Comparison of ENCODE assay signal across 23 cellular contexts in the genomic region with DNA sequence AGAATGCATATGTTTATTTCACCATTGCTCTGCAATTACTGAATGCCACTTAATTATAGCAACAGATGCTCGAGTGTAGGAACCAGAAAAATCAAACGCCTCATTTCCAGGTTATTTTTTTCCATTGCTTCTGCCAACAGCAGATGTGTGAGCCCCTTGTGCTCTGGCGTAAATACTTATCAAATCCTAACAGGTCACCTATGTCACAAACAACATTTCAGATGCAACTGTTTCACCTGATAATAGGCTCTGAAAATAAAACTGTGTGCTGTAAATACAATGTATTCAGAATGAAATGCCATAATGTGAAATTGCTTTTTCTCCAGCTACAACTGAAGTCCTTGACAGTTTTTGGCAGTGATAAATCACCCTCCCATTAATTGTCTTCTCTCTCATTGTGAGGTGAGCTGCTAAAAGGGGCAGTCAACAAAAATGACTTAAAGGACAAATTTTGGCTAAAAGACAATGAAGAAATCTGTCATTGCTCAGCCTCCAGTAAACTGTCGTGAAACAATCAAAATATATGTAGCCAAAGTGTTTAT.
DNase-seq lines count a peak whose midpoint lies in the region; ATAC-seq, FAIRE-seq and TF ChIP-seq lines count a peak whose summit lies in the region.
"Had no signal": no experiment of that assay in that cellular context is flagged by ENCODE, and none has a peak within 500 bp of the region (broad histone marks: within the 10 kb centered on the region; RNA-seq: fewer than 3 reads in every experiment).

No MANE protein-coding gene starts in this region.

- peaks cover 42% of the 10 kb centered on the region for H3K4me1 Mint-ChIP-seq in brain
- H3K4me1 Mint-ChIP-seq: activated CD4-positive, alpha-beta T cell treated with anti-CD3 and anti-CD28 coated beads, Interleukin-2, amount 10 ng/mL, durations not matched to agents 7 days and 5 days; naive B cell had no signal

- H3K4me3 Mint-ChIP-seq in brain, result peak overlapping the region in 1 of 5 experiments; percentile 15
- H3K4me3 Mint-ChIP-seq: activated CD4-positive, alpha-beta T cell treated with anti-CD3 and anti-CD28 coated beads, Interleukin-2, amount 10 ng/mL, durations not matched to agents 7 days and 5 days; naive B cell had no signal

- no peaks in the 10 kb centered on the region for H3K27me3 ChIP-seq in tibial artery
- H3K27me3 ChIP-seq: BE2C, breast epithelium, colonic mucosa, gastrocnemius medialis, left lung, upper lobe of right lung had no signal

- TF ChIP-seq CTCF in brain (conservative IDR thresholded peaks at IDR 0.05) (no peak), tibial artery (IDR thresholded peaks at IDR 0.05) (no peak)

- H3K4me3 ChIP-seq in tibial artery, result no peak overlapping the region
- H3K4me3 ChIP-seq: breast epithelium, colonic mucosa, gastrocnemius medialis, left lung, upper lobe of right lung had no signal

- no peaks in the 10 kb centered on the region for H3K9me3 ChIP-seq in tibial artery
- H3K9me3 ChIP-seq: BE2C, breast epithelium, colonic mucosa, gastrocnemius medialis, left lung, upper lobe of right lung had no signal

- no peak for FAIRE-seq in GM19239 (lab: Jason Lieb, UNC)

- peak overlapping the region in 4 of 5 experiments; percentile 34 to 57 (median 40) for H3K27ac Mint-ChIP-seq in brain
- H3K27ac Mint-ChIP-seq: activated CD4-positive, alpha-beta T cell treated with anti-CD3 and anti-CD28 coated beads, Interleukin-2, amount 10 ng/mL, durations not matched to agents 7 days and 5 days; naive B cell had no signal

- no peak overlapping the region for H3K27ac ChIP-seq in tibial artery
- H3K27ac ChIP-seq: breast epithelium, colonic mucosa, left lung, upper lobe of right lung had no signal

- H3K27me3 Mint-ChIP-seq in brain, result peaks cover 4% of the 10 kb centered on the region
- H3K27me3 Mint-ChIP-seq: activated CD4-positive, alpha-beta T cell treated with anti-CD3 and anti-CD28 coated beads, Interleukin-2, amount 10 ng/mL, durations not matched to agents 7 days and 5 days; naive B cell had no signal

- no peaks in the 10 kb centered on the region for H3K36me3 ChIP-seq in tibial artery
- H3K36me3 ChIP-seq: BE2C, breast epithelium, colonic mucosa, gastrocnemius medialis, left lung, upper lobe of right lung had no signal

- DNase-seq in D341Med (ENCODE audit: low spot score) (peak; percentile 30), NCI-H1105 (lab: John Stamatoyannopoulos, UW) (peak; percentile 86), NCI-H2227 treated with DMSO at 0.1 percent for 48 hours (lab: John Stamatoyannopoulos, UW) (peak; percentile 70), GM19239 (ENCODE audit: insufficient read length, low spot score) (no peak), tibial artery (no peak), sciatic nerve (ENCODE audit: low spot score) (no peak)
- DNase-seq: activated CD4-positive, alpha-beta T cell treated with anti-CD3 and anti-CD28 coated beads, Interleukin-2, amount 10 ng/mL, durations not matched to agents 7 days and 5 days; activated naive CD4-positive, alpha-beta T cell treated with Interleukin-2 at 50 U/mL for 16 hours; activated T-cell treated with anti-CD3 and anti-CD28 coated beads, Interleukin-2, amount 50 U/mL, for 48 hours; amniotic stem cell; BE2C; colonic mucosa; gastrocnemius medialis; hippocampal formation; left lung; naive B cell; NCI-H1048; NCI-H226; occipital lobe; upper lobe of right lung had no signal

- H3K9me3 Mint-ChIP-seq in brain, result peaks cover 0 to 7% (median 2%) of the 10 kb centered on the region in 5 experiments

- H3K4me1 ChIP-seq in tibial artery, result no peaks in the 10 kb centered on the region
- H3K4me1 ChIP-seq: breast epithelium, colonic mucosa, gastrocnemius medialis, left lung, upper lobe of right lung had no signal

- intact Hi-C loops in tibial artery (cut with DNase I; ENCODE audit: low total_unique reads) (no loop called here), sciatic nerve (cut with DNase I) (no loop called here)

- ATAC-seq in GM21381 (IDR thresholded peaks at IDR 0.05; ENCODE audit: unreplicated experiment) (no peak), sciatic nerve (no peak)
- ATAC-seq: gastrocnemius medialis, left lung, upper lobe of right lung had no signal

- peaks cover 3% of the 10 kb centered on the region for H3K36me3 Mint-ChIP-seq in brain
- H3K36me3 Mint-ChIP-seq: naive B cell had no signal

Comparison
In these comparisons a context has a peak if more than half of its experiments do, and no peak if none do; other contexts are left out.
1. DNase-seq: peak in D341Med (single experiment), NCI-H1105 (single experiment) and NCI-H2227 treated with DMSO at 0.1 percent for 48 hours (single experiment); none in GM19239 (single experiment), tibial artery (0 of 2) and sciatic nerve (single experiment).